13 cellular contexts compared by ENCODE assay signal in the genomic region with DNA sequence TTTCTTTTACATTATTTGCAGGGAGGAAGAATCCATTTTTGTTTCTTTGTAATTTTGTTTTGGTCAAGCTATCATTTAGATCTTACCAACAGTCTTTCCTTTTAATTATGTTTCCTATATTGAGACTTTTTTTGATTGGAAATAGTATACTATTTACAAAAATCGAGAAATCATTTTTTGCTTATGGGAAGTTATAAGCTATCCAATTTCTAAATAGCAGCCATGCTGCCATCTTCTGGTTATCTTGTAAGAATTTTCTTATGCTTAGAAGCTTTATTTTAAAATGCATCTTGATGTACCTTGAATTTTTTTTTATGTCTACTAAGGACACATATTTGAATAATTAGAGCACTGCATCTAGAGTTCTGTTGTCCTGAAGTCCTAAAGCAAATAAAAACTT.
DNase-seq lines count a peak whose midpoint lies in the region; ATAC-seq and TF ChIP-seq lines count a peak whose summit lies in the region.
"Had no signal": no experiment of that assay in that cellular context is flagged by ENCODE, and none has a peak within 500 bp of the region (broad histone marks: within the 10 kb centered on the region; RNA-seq: fewer than 3 reads in every experiment).

No MANE protein-coding gene starts in this region.

- peak; percentile 10 for DNase-seq in DMS 273 (lab: John Stamatoyannopoulos, UW; ENCODE audit: unreplicated experiment)
- DNase-seq in DMS 273 treated with DMSO at 0.1 percent for 48 hours (lab: John Stamatoyannopoulos, UW): no peak
- peak; percentile 54 for DNase-seq in NCI-H2196 (lab: John Stamatoyannopoulos, UW; ENCODE audit: unreplicated experiment)
- no peak for DNase-seq in chondrocyte (ENCODE audit: low spot score)
- DNase-seq in sciatic nerve (ENCODE audit: low spot score): no peak
- no peak for DNase-seq in T-helper 17 cell
- DNase-seq: 8988T, glutamatergic neuron, NCI-H2029 treated with DMSO at 0.1 percent for 48 hours had no signal

- H3K27ac Mint-ChIP-seq in chondrocyte (ENCODE audit: unreplicated experiment): no peak overlapping the region
- no peak overlapping the region for H3K27ac Mint-ChIP-seq in nephron
- H3K27ac Mint-ChIP-seq in T-helper 17 cell: no peak overlapping the region
- H3K27ac Mint-ChIP-seq: activated naive CD4-positive, alpha-beta T cell treated with anti-CD3 and anti-CD28 coated beads, Interleukin-2, amount 50 U/mL, for 72 hours; natural killer cell treated with Interleukin-12 subunit alpha and Interleukin-12 subunit beta and Interleukin-15 and Interleukin-18, amount 100 ng/mL, for 72 hours had no signal

- TF ChIP-seq CTCF in chondrocyte (IDR thresholded peaks at IDR 0.05) (peak; percentile 85), nephron (IDR thresholded peaks at IDR 0.05; ENCODE audit: unreplicated experiment in 3 of 3) (peak; percentile 25 to 59 (median 38))

- H3K36me3 Mint-ChIP-seq in chondrocyte (ENCODE audit: low read depth): no peaks in the 10 kb centered on the region
- no peaks in the 10 kb centered on the region for H3K36me3 Mint-ChIP-seq in nephron (ENCODE audit: low read depth)
- no peaks in the 10 kb centered on the region for H3K36me3 Mint-ChIP-seq in T-helper 17 cell (ENCODE audit: low read depth)
- H3K36me3 Mint-ChIP-seq: activated naive CD4-positive, alpha-beta T cell treated with anti-CD3 and anti-CD28 coated beads, Interleukin-2, amount 50 U/mL, for 72 hours had no signal

- intact Hi-C loops in sciatic nerve (cut with DNase I): no loop called here

- H3K27me3 Mint-ChIP-seq in chondrocyte (ENCODE audit: low read depth) (peaks cover 6% of the 10 kb centered on the region), nephron (ENCODE audit: low read depth) (no peaks in the 10 kb centered on the region), T-helper 17 cell (peaks cover 3% of the 10 kb centered on the region)
- H3K27me3 Mint-ChIP-seq: natural killer cell treated with Interleukin-12 subunit alpha and Interleukin-12 subunit beta and Interleukin-15 and Interleukin-18, amount 100 ng/mL, for 72 hours had no signal

- H3K9me3 Mint-ChIP-seq in chondrocyte (ENCODE audit: low read depth) (no peaks in the 10 kb centered on the region), nephron (no peaks in the 10 kb centered on the region)
- H3K9me3 Mint-ChIP-seq: natural killer cell treated with Interleukin-12 subunit alpha and Interleukin-12 subunit beta and Interleukin-15 and Interleukin-18, amount 100 ng/mL, for 72 hours had no signal

- H3K9me3 ChIP-seq in T-helper 17 cell (ENCODE audit: control insufficient read depth, low read length, poor library complexity, severe bottlenecking): no peaks in the 10 kb centered on the region

- no peak for ATAC-seq in GM18502 (IDR thresholded peaks at IDR 0.05; ENCODE audit: poor library complexity, unreplicated experiment)
- no peak for ATAC-seq in sciatic nerve
- no peak for ATAC-seq in T-helper 17 cell
- ATAC-seq: activated naive CD4-positive, alpha-beta T cell treated with anti-CD3 and anti-CD28 coated beads, Interleukin-2, amount 50 U/mL, for 72 hours; natural killer cell treated with Interleukin-12 subunit alpha and Interleukin-12 subunit beta and Interleukin-15 and Interleukin-18, amount 100 ng/mL, for 72 hours had no signal

- H3K4me3 Mint-ChIP-seq in chondrocyte (ENCODE audit: unreplicated experiment) (no peak overlapping the region), nephron (no peak overlapping the region), T-helper 17 cell (no peak overlapping the region)
- H3K4me3 Mint-ChIP-seq: natural killer cell treated with Interleukin-12 subunit alpha and Interleukin-12 subunit beta and Interleukin-15 and Interleukin-18, amount 100 ng/mL, for 72 hours had no signal

- H3K4me1 Mint-ChIP-seq in chondrocyte (ENCODE audit: low read depth) (peaks cover 3% of the 10 kb centered on the region), nephron (peaks cover 5% of the 10 kb centered on the region), T-helper 17 cell (no peaks in the 10 kb centered on the region)

Comparison
In these comparisons a context has a peak if more than half of its experiments do, and no peak if none do; other contexts are left out.
1. DNase-seq: peak in DMS 273 (single experiment) and NCI-H2196 (single experiment); none in DMS 273 treated with DMSO at 0.1 percent for 48 hours (single experiment), chondrocyte (single experiment), sciatic nerve (single experiment) and T-helper 17 cell (0 of 3).